ENCODE assay signal across 5 cellular contexts in genomic region chr10:121306159-121306673, GRCh38.
"Had no signal": no experiment of that assay in that cellular context is flagged by ENCODE, and none has a peak within 500 bp of the region (broad histone marks: within the 10 kb centered on the region; RNA-seq: fewer than 3 reads in every experiment).

No MANE protein-coding gene starts in this region.

- H3K4me2 ChIP-seq: GM23338 had no signal

- DNase-seq: H9, HCEC 1CT, HFFc6 had no signal

- H3K27ac ChIP-seq: HL-60 had no signal

- H2AFZ ChIP-seq: GM23338 had no signal

- H3K4me3 ChIP-seq: GM23338 had no signal
